In the genomic region with DNA sequence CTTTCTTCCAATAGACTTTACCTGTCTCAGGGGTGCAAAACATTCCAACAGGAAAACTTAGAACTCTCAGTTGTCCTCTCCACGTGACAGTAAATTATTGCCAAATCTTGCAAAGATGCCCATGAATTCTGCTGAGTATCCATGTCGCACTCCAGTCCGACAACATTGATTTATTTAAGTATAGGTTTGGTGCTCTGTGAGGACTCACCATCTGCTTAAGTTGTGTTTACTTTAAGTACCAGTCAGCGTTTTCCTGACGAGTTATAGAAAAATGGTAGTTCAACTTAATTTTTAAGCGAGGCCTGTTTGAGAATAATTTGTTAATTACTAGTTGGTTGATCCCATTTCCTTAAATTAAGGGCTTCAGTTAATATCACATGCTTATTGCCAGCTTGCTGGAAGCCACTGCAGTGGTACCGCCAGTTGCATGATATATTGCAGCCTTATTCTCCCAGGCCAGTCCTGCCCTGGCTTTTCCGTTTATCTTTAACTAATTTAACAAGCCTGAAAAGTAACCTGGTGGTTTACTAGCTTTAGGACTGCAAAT, we compare ENCODE assay signal across 27 cellular contexts. TPM values are rescaled to one million over a fixed set of nuclear protein-coding genes. Genes with fewer than 3 reads are reported as not detected.
"Had no signal": no experiment of that assay in that cellular context is flagged by ENCODE, and none has a peak within 500 bp of the region (broad histone marks: within the 10 kb centered on the region; RNA-seq: fewer than 3 reads in every experiment).

No MANE protein-coding gene starts in this region.

- H3K4me3 ChIP-seq: ovary, skin epidermis, uterus had no signal

- DNase-seq: activated CD4-positive, alpha-beta T cell treated with anti-CD3 and anti-CD28 coated beads for 36 hours; activated CD4-positive, CD25-positive, alpha-beta regulatory T cell; activated CD8-positive, alpha-beta memory T cell treated with anti-CD3 and anti-CD28 coated beads, Interleukin-2, amount 10 ng/mL, durations not matched to agents 7 days and 5 days; activated CD8-positive, alpha-beta T cell treated with anti-CD3 and anti-CD28 coated beads, Interleukin-2, amount 10 ng/mL, durations not matched to agents 7 days and 5 days; activated naive CD8-positive, alpha-beta T cell treated with anti-CD3 and anti-CD28 coated beads, Interleukin-2, amount 50 U/mL, for 24 hours; activated T-cell treated with anti-CD3 and anti-CD28 coated beads, Interleukin-2, amount 50 U/mL, for 48 hours; amygdala; caudate nucleus; cortex of kidney; foreskin fibroblast; head of caudate nucleus; hippocampal formation; left colon; mammary epithelial cell; naive B cell; nephron progenitor cell; ovary; stimulated activated CD4-positive, alpha-beta T cell treated with anti-CD3 and anti-CD28 coated beads, Interleukin-12 subunit alpha, Interleukin-12 subunit beta, amount 100 ng/mL, for 4 hours; stimulated activated CD4-positive, alpha-beta T cell treated with anti-CD3 and anti-CD28 coated beads, Interleukin-4, amount 100 ng/mL, for 24 hours; substantia nigra; uterus had no signal

- H3K27ac ChIP-seq: ovary, skin epidermis, uterus had no signal

- H3K27me3 ChIP-seq: ovary, uterus had no signal

- H3K36me3 ChIP-seq: ovary, uterus had no signal

- ATAC-seq: activated CD4-positive, alpha-beta T cell treated with anti-CD3 and anti-CD28 coated beads for 36 hours; activated CD8-positive, alpha-beta memory T cell treated with anti-CD3 and anti-CD28 coated beads, Interleukin-2, amount 10 ng/mL, durations not matched to agents 7 days and 5 days; activated CD8-positive, alpha-beta T cell treated with anti-CD3 and anti-CD28 coated beads, Interleukin-2, amount 10 ng/mL, durations not matched to agents 7 days and 5 days; activated naive CD8-positive, alpha-beta T cell treated with anti-CD3 and anti-CD28 coated beads, Interleukin-2, amount 50 U/mL, for 24 hours; left colon; sciatic nerve; stimulated activated effector memory CD8-positive, alpha-beta T cell treated with anti-CD3 and anti-CD28 coated beads, Interleukin-12 subunit alpha, Interleukin-12 subunit beta, amount 100 ng/mL, for 72 hours had no signal

- H3K4me1 ChIP-seq: uterus had no signal

- FAIRE-seq: endothelial cell of umbilical vein, keratinocyte had no signal

- H3K9me3 ChIP-seq: ovary, uterus had no signal

RNA-seq across cellular contexts. Expression of gene CREB5, which starts 27.8 kb away (rescaled TPM):
- total RNA-seq: activated CD8-positive, alpha-beta memory T cell treated with anti-CD3 and anti-CD28 coated beads, Interleukin-2, amount 10 ng/mL, durations not matched to agents 7 days and 5 days; activated CD8-positive, alpha-beta T cell treated with anti-CD3 and anti-CD28 coated beads, Interleukin-2, amount 10 ng/mL, durations not matched to agents 7 days and 5 days; activated T-helper 2 cell treated with anti-CD3 and anti-CD28 coated beads, Interferon-gamma antibody, Interleukin-2, Interleukin-4, amounts not matched to agents 10 μg/mL and 5 μg/mL and 100 μg/mL, durations not matched to agents 14 hours and 24 hours and 36 hours had no signal
